ENCODE assay signal across 2 cellular contexts in the genomic region with DNA sequence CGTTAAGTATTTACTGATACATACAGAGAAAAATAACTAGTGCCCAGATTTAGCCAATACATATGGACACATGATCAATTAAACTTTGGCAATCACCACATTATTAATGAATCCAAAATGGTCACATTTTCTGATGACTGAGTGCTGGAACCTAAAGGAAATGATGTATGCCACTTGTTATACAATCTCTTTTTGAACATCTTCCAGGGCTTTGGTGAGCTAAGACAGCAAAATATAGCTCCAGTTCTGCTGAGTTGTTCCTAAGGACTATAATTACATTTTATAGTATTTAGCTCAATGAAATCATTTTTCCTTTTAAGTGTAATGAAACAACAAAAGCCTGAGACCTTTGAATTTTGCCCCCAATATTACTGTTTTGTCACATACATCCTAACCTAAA.
TF ChIP-seq lines count a peak whose summit lies in the region.

No MANE protein-coding gene starts in this region.

TF ChIP-seq in IMR-90, 13 proteins besides CTCF, POLR2A, EP300 and RAD21:
- no peak for TF ChIP-seq FOS (IDR thresholded peaks at IDR 0.05; ENCODE audit: low read depth, low read length)
- no peak for TF ChIP-seq MAFK (IDR thresholded peaks at IDR 0.05; ENCODE audit: low read depth, low read length)
- TF ChIP-seq NFE2L2 (IDR thresholded peaks at IDR 0.05; ENCODE audit: low read depth, low read length): no peak
- no peak for TF ChIP-seq MAZ (IDR thresholded peaks at IDR 0.05; ENCODE audit: borderline replicate concordance, low read depth, low read length)
- TF ChIP-seq RFX5 (IDR thresholded peaks at IDR 0.05; ENCODE audit: low read depth, low read length): no peak
- TF ChIP-seq SMC3 (IDR thresholded peaks at IDR 0.05; ENCODE audit: low read depth, low read length): no peak
- TF ChIP-seq, protein P1, sequence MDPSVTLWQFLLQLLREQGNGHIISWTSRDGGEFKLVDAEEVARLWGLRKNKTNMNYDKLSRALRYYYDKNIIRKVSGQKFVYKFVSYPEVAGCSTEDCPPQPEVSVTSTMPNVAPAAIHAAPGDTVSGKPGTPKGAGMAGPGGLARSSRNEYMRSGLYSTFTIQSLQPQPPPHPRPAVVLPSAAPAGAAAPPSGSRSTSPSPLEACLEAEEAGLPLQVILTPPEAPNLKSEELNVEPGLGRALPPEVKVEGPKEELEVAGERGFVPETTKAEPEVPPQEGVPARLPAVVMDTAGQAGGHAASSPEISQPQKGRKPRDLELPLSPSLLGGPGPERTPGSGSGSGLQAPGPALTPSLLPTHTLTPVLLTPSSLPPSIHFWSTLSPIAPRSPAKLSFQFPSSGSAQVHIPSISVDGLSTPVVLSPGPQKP (IDR thresholded peaks at IDR 0.05; ENCODE audit: borderline replicate concordance, low read depth, low read length): no peak
- TF ChIP-seq, protein P2, sequence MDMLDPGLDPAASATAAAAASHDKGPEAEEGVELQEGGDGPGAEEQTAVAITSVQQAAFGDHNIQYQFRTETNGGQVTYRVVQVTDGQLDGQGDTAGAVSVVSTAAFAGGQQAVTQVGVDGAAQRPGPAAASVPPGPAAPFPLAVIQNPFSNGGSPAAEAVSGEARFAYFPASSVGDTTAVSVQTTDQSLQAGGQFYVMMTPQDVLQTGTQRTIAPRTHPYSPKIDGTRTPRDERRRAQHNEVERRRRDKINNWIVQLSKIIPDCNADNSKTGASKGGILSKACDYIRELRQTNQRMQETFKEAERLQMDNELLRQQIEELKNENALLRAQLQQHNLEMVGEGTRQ (IDR thresholded peaks at IDR 0.05; ENCODE audit: low read depth, low read length): no peak
- TF ChIP-seq BHLHE40 (IDR thresholded peaks at IDR 0.05; ENCODE audit: low read depth, low read length): no peak
- TF ChIP-seq CEBPB (IDR thresholded peaks at IDR 0.05; ENCODE audit: low read depth, low read length): no peak
- no peak for TF ChIP-seq CHD1 (IDR thresholded peaks at IDR 0.05; ENCODE audit: low read depth, low read length)
- no peak for TF ChIP-seq RCOR1 (IDR thresholded peaks at IDR 0.05; ENCODE audit: insufficient replicate concordance, low read length)
TF ChIP-seq in IMR-90: peak in this region for 0.

TF ChIP-seq in endothelial cell of umbilical vein, 7 proteins besides CTCF, POLR2A, EP300 and RAD21:
- TF ChIP-seq FOS (IDR thresholded peaks at IDR 0.05; ENCODE audit: borderline replicate concordance, insufficient read depth, low read length) (no peak), MYC (IDR thresholded peaks at IDR 0.05; ENCODE audit: low read depth, low read length) (no peak), EZH2 (IDR thresholded peaks at IDR 0.05; ENCODE audit: borderline replicate concordance, low read depth, low read length, severe bottlenecking) (no peak), GATA2 (IDR thresholded peaks at IDR 0.05; ENCODE audit: insufficient read depth, insufficient read length, low read depth, low read length) (no peak), JUN (IDR thresholded peaks at IDR 0.05; ENCODE audit: borderline replicate concordance, insufficient read depth, insufficient read length, low read depth) (no peak), POLR2AphosphoS5 (IDR thresholded peaks at IDR 0.05; ENCODE audit: insufficient read depth, low read depth, low read length) (no peak)
- TF ChIP-seq, protein P3, sequence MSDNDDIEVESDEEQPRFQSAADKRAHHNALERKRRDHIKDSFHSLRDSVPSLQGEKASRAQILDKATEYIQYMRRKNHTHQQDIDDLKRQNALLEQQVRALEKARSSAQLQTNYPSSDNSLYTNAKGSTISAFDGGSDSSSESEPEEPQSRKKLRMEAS (IDR thresholded peaks at IDR 0.05; ENCODE audit: insufficient read depth, insufficient read length): no peak
